Comparison of ENCODE assay signal across 8 cellular contexts in the genomic region with DNA sequence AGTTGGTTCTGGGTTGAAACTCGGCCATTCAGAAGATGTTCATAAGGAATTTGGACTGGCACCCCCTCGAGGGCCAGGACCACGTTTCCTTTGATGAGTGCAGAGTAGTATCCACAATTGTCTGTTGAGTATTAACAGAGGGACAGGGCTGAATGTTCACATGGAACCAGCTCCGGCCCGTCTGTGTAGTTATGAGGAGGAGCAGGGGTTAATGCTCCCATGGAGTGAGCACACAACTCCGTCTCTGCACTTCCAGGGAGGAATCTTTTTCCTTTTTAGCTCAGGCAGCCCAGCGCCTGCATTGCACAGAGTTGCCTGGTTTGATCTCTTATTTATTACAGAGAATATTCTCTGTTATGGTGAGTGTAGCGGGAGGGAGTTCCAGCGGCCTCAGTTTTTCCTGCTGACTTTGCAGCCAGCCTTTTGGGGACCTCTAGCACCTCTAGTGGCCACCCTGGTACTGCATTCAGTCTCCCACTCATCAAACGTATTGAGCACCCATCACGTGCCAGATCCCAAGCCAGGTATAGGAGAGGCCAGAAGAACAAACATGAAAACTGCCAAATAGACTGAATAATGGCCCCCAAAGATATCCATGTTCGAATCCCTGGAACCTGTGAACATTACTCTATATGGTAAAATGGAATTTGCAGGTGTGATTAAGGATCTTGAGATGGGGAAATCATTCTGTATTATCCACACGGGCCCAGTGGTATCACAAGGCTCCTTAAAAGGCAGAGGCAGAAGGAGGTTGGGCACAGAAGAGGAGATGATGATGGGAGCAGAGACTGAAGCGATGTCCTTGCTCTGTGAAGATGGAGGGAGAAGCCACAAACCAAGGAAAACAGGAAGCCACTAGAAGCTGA.
DNase-seq lines count a peak whose midpoint lies in the region; ATAC-seq, FAIRE-seq and TF ChIP-seq lines count a peak whose summit lies in the region.

No MANE protein-coding gene starts in this region.

- no peaks in the 10 kb centered on the region for H3K4me1 ChIP-seq in endothelial cell of umbilical vein (ENCODE audit: control insufficient read depth, extremely low read depth, insufficient read depth, low read length)

- DNase-seq in AG08395 (ENCODE audit: low spot score) (peak; percentile 63), H4 (ENCODE audit: low spot score) (peak; percentile 16), NCI-H526 treated with DMSO at 0.1 percent for 48 hours (lab: John Stamatoyannopoulos, UW) (peak; percentile 66), endothelial cell of umbilical vein (ENCODE audit: low read depth, low spot score) (peak; percentile 59), mucosa of gallbladder (ENCODE audit: low spot score) (peak; percentile 64)
- DNase-seq in activated CD8-positive, alpha-beta memory T cell treated with anti-CD3 and anti-CD28 coated beads for 48 hours (ENCODE audit: low read depth in 2 of 3, low spot score in 2 of 3) = peak; percentile 16 to 45 (median 41)
- peak; percentile 40 for DNase-seq in stimulated activated CD8-positive, alpha-beta memory T cell treated with anti-CD3 and anti-CD28 coated beads, Interleukin-7, amount 100 ng/mL, for 24 hours (ENCODE audit: low read depth)

- no peak overlapping the region for H3K4me3 ChIP-seq in endothelial cell of umbilical vein (replicated peaks in 1 of 3; ENCODE audit: insufficient read depth in 1 of 3, low read depth in 1 of 3, low read length in 3 of 3)

- no peaks in the 10 kb centered on the region for H3K27me3 ChIP-seq in endothelial cell of umbilical vein (ENCODE audit: control insufficient read depth in 2 of 2, insufficient read depth in 2 of 2, low read length in 2 of 2)

- no peak for ATAC-seq in GM21737 (IDR thresholded peaks at IDR 0.05; ENCODE audit: unreplicated experiment)

- H3K79me2 ChIP-seq in endothelial cell of umbilical vein (ENCODE audit: control insufficient read depth, insufficient read depth, low read length) = no peaks in the 10 kb centered on the region

- H3K4me2 ChIP-seq in endothelial cell of umbilical vein (ENCODE audit: insufficient read depth, low read length) = no peak overlapping the region

- H3K9me1 ChIP-seq in endothelial cell of umbilical vein (replicated peaks; ENCODE audit: control insufficient read depth, extremely low read depth, insufficient read depth, low read length) = no peaks in the 10 kb centered on the region

- H3K27ac ChIP-seq in endothelial cell of umbilical vein (ENCODE audit: insufficient read depth, low read depth, low read length) = no peak overlapping the region

- peak; percentile 86 for FAIRE-seq in endothelial cell of umbilical vein (lab: Jason Lieb, UNC)

- dilution Hi-C loops in endothelial cell of umbilical vein (cut with MboI; ENCODE audit: extremely low pct_ligation_motif_present, low sequenced_read_pairs) = no loop called here

- no peak overlapping the region for H3K9ac ChIP-seq in endothelial cell of umbilical vein (replicated peaks; ENCODE audit: extremely low read depth, insufficient read depth, low read length)

- peak; percentile 85 to 89 for TF ChIP-seq CTCF in endothelial cell of umbilical vein (IDR thresholded peaks at IDR 0.05; ENCODE audit: extremely low read depth in 1 of 2, insufficient read depth in 1 of 2, low read depth in 1 of 2, low read length in 2 of 2)

- CTCF ChIA-PET in endothelial cell of umbilical vein (lab: Charles Lee) = interaction anchor here (0.9 to 2.1 kb wide), 8 partner anchors 11 to 672 kb away, joined by 3 to 10 read pairs (median 5); no protein-coding TSS in a partner anchor

- no peak overlapping the region for H2AFZ ChIP-seq in endothelial cell of umbilical vein (ENCODE audit: low read depth, low read length)

- TF ChIP-seq POLR2A in endothelial cell of umbilical vein (IDR thresholded peaks at IDR 0.05; ENCODE audit: low read depth, low read length) = no peak

- no peaks in the 10 kb centered on the region for H3K36me3 ChIP-seq in endothelial cell of umbilical vein (ENCODE audit: control insufficient read depth in 2 of 2, extremely low read depth in 1 of 2, insufficient read depth in 2 of 2, low read length in 2 of 2)

- POLR2A ChIA-PET in endothelial cell of umbilical vein (lab: Charles Lee) = no interaction called here

- H3K9me3 ChIP-seq in endothelial cell of umbilical vein (replicated peaks; ENCODE audit: control insufficient read depth, insufficient read depth, low read length) = no peaks in the 10 kb centered on the region

- intact Hi-C loops in endothelial cell of umbilical vein (cut with micrococcal nuclease) = no loop called here

- H4K20me1 ChIP-seq in endothelial cell of umbilical vein (replicated peaks; ENCODE audit: control insufficient read depth, extremely low read depth, insufficient read depth, low read length) = no peaks in the 10 kb centered on the region

- BruUV-seq in endothelial cell of umbilical vein (replicated peaks; lab: Mats Ljungman, UMichigan) = no TSS peak

TF ChIP-seq in endothelial cell of umbilical vein, 7 proteins besides CTCF, POLR2A, EP300 and RAD21:
- no peak for TF ChIP-seq POLR2AphosphoS5 (IDR thresholded peaks at IDR 0.05; ENCODE audit: insufficient read depth, low read depth, low read length)
- TF ChIP-seq GATA2 (IDR thresholded peaks at IDR 0.05; ENCODE audit: insufficient read depth, insufficient read length, low read depth, low read length) = no peak
- no peak for TF ChIP-seq JUN (IDR thresholded peaks at IDR 0.05; ENCODE audit: borderline replicate concordance, insufficient read depth, insufficient read length, low read depth)
- TF ChIP-seq, protein P1, sequence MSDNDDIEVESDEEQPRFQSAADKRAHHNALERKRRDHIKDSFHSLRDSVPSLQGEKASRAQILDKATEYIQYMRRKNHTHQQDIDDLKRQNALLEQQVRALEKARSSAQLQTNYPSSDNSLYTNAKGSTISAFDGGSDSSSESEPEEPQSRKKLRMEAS (IDR thresholded peaks at IDR 0.05; ENCODE audit: insufficient read depth, insufficient read length) = peak; percentile 34
- TF ChIP-seq FOS (IDR thresholded peaks at IDR 0.05; ENCODE audit: borderline replicate concordance, insufficient read depth, low read length) = no peak

Comparison
In these comparisons a context has a peak if more than half of its experiments do, and no peak if none do; other contexts are left out.
1. DNase-seq: peak in every context shown above with its lines; median percentile 66 in NCI-H526 treated with DMSO at 0.1 percent for 48 hours; 64 in mucosa of gallbladder; 63 in AG08395; 59 in endothelial cell of umbilical vein; 41 in activated CD8-positive, alpha-beta memory T cell treated with anti-CD3 and anti-CD28 coated beads for 48 hours; 40 in stimulated activated CD8-positive, alpha-beta memory T cell treated with anti-CD3 and anti-CD28 coated beads, Interleukin-7, amount 100 ng/mL, for 24 hours; 16 in H4.